ENCODE assay signal across 8 cellular contexts in the genomic region with DNA sequence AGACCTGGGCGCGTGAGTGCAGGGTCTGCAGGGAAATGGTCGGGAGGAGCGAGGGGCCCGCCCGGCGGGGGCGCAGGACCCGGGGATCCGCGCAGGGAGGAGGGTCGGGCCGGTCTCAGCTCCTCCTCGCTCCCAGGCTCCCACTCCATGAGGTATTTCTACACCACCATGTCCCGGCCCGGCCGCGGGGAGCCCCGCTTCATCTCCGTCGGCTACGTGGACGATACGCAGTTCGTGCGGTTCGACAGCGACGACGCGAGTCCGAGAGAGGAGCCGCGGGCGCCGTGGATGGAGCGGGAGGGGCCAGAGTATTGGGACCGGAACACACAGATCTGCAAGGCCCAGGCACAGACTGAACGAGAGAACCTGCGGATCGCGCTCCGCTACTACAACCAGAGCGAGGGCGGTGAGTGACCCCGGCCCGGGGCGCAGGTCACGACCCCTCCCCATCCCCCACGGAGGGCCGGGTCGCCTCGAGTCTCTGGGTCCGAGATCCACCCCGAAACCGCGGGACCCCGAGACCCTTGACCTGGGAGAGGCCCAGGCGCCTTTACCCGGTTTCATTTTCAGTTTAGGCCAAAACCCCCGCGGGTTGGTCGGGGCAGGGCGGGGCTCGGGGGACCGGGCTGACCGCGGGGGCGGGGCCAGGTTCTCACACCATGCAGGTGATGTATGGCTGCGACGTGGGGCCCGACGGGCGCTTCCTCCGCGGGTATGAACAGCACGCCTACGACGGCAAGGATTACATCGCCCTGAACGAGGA. TPM values are rescaled to one million over a fixed set of nuclear protein-coding genes. Genes with fewer than 3 reads are reported as not detected.
DNase-seq lines count a peak whose midpoint lies in the region; ATAC-seq, FAIRE-seq and TF ChIP-seq lines count a peak whose summit lies in the region.

No MANE protein-coding gene starts in this region.

- H3K36me3 ChIP-seq in OCI-LY7 (ENCODE audit: insufficient read depth, low read length) = no peaks in the 10 kb centered on the region
- H3K36me3 ChIP-seq in neutrophil = no peaks in the 10 kb centered on the region

- TF ChIP-seq CTCF in OCI-LY7 (conservative IDR thresholded peaks at IDR 0.05; ENCODE audit: low read length) = no peak
- TF ChIP-seq CTCF in neutrophil (IDR thresholded peaks at IDR 0.05) = no peak

- H3K9me3 ChIP-seq in OCI-LY7 (ENCODE audit: low read length) (no peaks in the 10 kb centered on the region), neutrophil (no peaks in the 10 kb centered on the region)

- H3K4me3 ChIP-seq in OCI-LY7 (ENCODE audit: low read depth, low read length, poor library complexity, severe bottlenecking) = peak overlapping the region; percentile 36
- peak overlapping the region; percentile 61 to 76 for H3K4me3 ChIP-seq in neutrophil (ENCODE audit: low read depth in 1 of 2, low read length in 1 of 2)

- CTCF ChIA-PET in OCI-LY7 (lab: Charles Lee; ENCODE audit: unreplicated experiment) = no interaction called here

- H2AFZ ChIP-seq in OCI-LY7 (ENCODE audit: low read length) = no peak overlapping the region

- intact Hi-C loops in OCI-LY7 (cut with micrococcal nuclease; ENCODE audit: unreplicated experiment) = no loop called here

- H3K9me2 ChIP-seq in OCI-LY7 (ENCODE audit: insufficient read depth, low read length) = no peaks in the 10 kb centered on the region

- H3K4me2 ChIP-seq in OCI-LY7 (ENCODE audit: low read length) = peak overlapping the region; percentile 40; the same call in 1 of the 2 replicates

- no TSS peak for BruUV-seq in OCI-LY7 (replicated peaks; lab: Mats Ljungman, UMichigan)

- H3K27me3 ChIP-seq in neutrophil = peaks cover 16% of the 10 kb centered on the region

- peak; percentile 28 for DNase-seq in GM18507 (ENCODE audit: extremely low spot score, insufficient read length, low read depth)
- no peak for DNase-seq in OCI-LY7 (ENCODE audit: low spot score)
- peak; percentile 86 for DNase-seq in activated gamma-delta T cell (lab: John Stamatoyannopoulos, UW)
- peak; percentile 53 to 54 for DNase-seq in frontal cortex (ENCODE audit: low spot score in 2 of 2)
- peak; percentile 17 for DNase-seq in superior temporal gyrus (ENCODE audit: extremely low spot score)
- DNase-seq in middle frontal gyrus (ENCODE audit: extremely low spot score, low spot score) = no peak

- H3K79me2 ChIP-seq in OCI-LY7 (ENCODE audit: insufficient read depth, low read depth, low read length) = no peaks in the 10 kb centered on the region

- peak; percentile 47 for FAIRE-seq in GM18507 (lab: Jason Lieb, UNC)
- FAIRE-seq in frontal cortex (lab: Jason Lieb, UNC) = no peak

- H4K20me1 ChIP-seq in OCI-LY7 (ENCODE audit: insufficient read depth, low read length) = no peaks in the 10 kb centered on the region

- H3K4me1 ChIP-seq in OCI-LY7 (ENCODE audit: insufficient read depth, low read length, poor library complexity, severe bottlenecking) (no peaks in the 10 kb centered on the region), neutrophil (ENCODE audit: control insufficient read depth in 1 of 2, insufficient read depth in 1 of 2, low read depth in 1 of 2, low read length in 1 of 2) (peaks cover 6 to 15% of the 10 kb centered on the region in 2 experiments)

- POLR2A ChIA-PET in OCI-LY7 (lab: Charles Lee) = no interaction called here

- H3K27ac ChIP-seq in OCI-LY7 (ENCODE audit: low read depth, low read length, poor library complexity, severe bottlenecking) (no peak overlapping the region), neutrophil (peak overlapping the region; percentile 67)

- ATAC-seq in HG02642 (IDR thresholded peaks at IDR 0.05; ENCODE audit: poor library complexity, unreplicated experiment) = peak; percentile 81

RNA-seq across cellular contexts. Expression of a gene that starts 54.3 kb away (rescaled TPM):
- 672 and 804 TPM in 2 replicates for total RNA-seq in OCI-LY7 (2014; rRNA removed; shearing (Covaris generic))
- 393 and 415 TPM in 2 replicates for total RNA-seq in OCI-LY7 (2022)
- total RNA-seq in frontal cortex = 55.4 TPM

Comparison
In these comparisons a context has a peak if more than half of its experiments do, and no peak if none do; other contexts are left out.
1. DNase-seq: peak in GM18507 (single experiment), activated gamma-delta T cell (single experiment), frontal cortex (2 of 2) and superior temporal gyrus (single experiment); none in OCI-LY7 (single experiment) and middle frontal gyrus (single experiment).